18 cellular contexts compared by ENCODE assay signal in the genomic region with DNA sequence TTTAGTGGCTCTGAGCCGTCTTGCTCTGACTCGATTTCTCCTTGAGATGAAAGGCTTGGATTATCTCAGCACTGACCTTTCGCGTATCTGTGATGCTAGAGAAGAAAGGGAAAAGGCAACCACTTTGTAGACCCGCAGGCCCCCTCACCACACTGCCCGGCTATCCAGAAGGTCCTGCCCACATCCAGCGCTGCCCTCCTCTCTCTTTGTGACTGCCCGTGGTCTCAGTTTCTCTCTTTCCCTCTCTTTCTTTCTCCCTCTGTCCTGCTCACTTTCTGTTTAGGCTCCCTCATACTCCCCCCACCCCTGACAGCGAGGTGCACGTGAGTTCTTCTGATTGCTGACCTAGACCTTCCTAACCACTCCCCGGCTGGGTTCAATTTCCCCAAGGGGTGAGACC. TPM values are rescaled to one million over a fixed set of nuclear protein-coding genes. Genes with fewer than 3 reads are reported as not detected.
DNase-seq lines count a peak whose midpoint lies in the region; ATAC-seq and TF ChIP-seq lines count a peak whose summit lies in the region.
"Had no signal": no experiment of that assay in that cellular context is flagged by ENCODE, and none has a peak within 500 bp of the region (broad histone marks: within the 10 kb centered on the region; RNA-seq: fewer than 3 reads in every experiment).

No MANE protein-coding gene starts in this region.

- H3K4me3 Mint-ChIP-seq in activated naive CD4-positive, alpha-beta T cell treated with anti-CD3 and anti-CD28 coated beads for 36 hours: peak overlapping the region; percentile 62
- H3K4me3 Mint-ChIP-seq in central memory CD8-positive, alpha-beta T cell: peak overlapping the region; percentile 56
- H3K4me3 Mint-ChIP-seq in stimulated activated naive CD8-positive, alpha-beta T cell treated with anti-CD3 and anti-CD28 coated beads, Interleukin-15, Interleukin-2, amounts not matched to agents 100 ng/mL and 50 ng/mL, for 24 hours: peak overlapping the region; percentile 82

- no peaks in the 10 kb centered on the region for H3K9me2 ChIP-seq in PC-9 (ENCODE audit: insufficient read depth)

- H3K9me3 ChIP-seq in PC-9 (ENCODE audit: insufficient read depth, low read depth) (no peaks in the 10 kb centered on the region), spleen (no peaks in the 10 kb centered on the region), MG63 (no peaks in the 10 kb centered on the region)
- H3K9me3 ChIP-seq: right atrium auricular region, suprapubic skin had no signal

- WGBS in spleen, 5 donors: 51 to 77% (median 66%) methylated on average over 11 of the region's 11 CpGs

- H3K27ac Mint-ChIP-seq in activated naive CD4-positive, alpha-beta T cell treated with anti-CD3 and anti-CD28 coated beads for 36 hours: peak overlapping the region; percentile 100
- H3K27ac Mint-ChIP-seq in central memory CD8-positive, alpha-beta T cell (ENCODE audit: low read depth): peak overlapping the region; percentile 82
- peak overlapping the region; percentile 98 for H3K27ac Mint-ChIP-seq in stimulated activated naive CD8-positive, alpha-beta T cell treated with anti-CD3 and anti-CD28 coated beads, Interleukin-15, Interleukin-2, amounts not matched to agents 100 ng/mL and 50 ng/mL, for 24 hours
- H3K27ac Mint-ChIP-seq: WTC11 had no signal

- no peaks in the 10 kb centered on the region for H4K20me1 ChIP-seq in PC-9 (ENCODE audit: insufficient read depth)

- POLR2A ChIA-PET in PC-9 (lab: Charles Lee; ENCODE audit: unreplicated experiment): no interaction called here

- H3K79me2 ChIP-seq in PC-9 (ENCODE audit: low read depth): no peaks in the 10 kb centered on the region

- peaks cover 45% of the 10 kb centered on the region for H3K4me1 ChIP-seq in PC-9 (replicated peaks; ENCODE audit: insufficient read depth)
- H3K4me1 ChIP-seq in spleen: peaks cover 6 to 74% (median 68%) of the 10 kb centered on the region in 6 donors
- H3K4me1 ChIP-seq: foreskin keratinocyte had no signal

- H3K4me2 ChIP-seq in PC-9: peak overlapping the region; percentile 70

- H3K36me3 ChIP-seq in PC-9 (ENCODE audit: low read depth) (no peaks in the 10 kb centered on the region), spleen (no peaks in the 10 kb centered on the region), MG63 (no peaks in the 10 kb centered on the region)
- H3K36me3 ChIP-seq: right atrium auricular region, suprapubic skin had no signal

- intact Hi-C loops in activated naive CD4-positive, alpha-beta T cell treated with anti-CD3 and anti-CD28 coated beads for 36 hours (cut with micrococcal nuclease): loop anchor here (10.0 kb wide), 1 partner anchor 515 kb away; the partner anchor contains the start of gene MYL4
- intact Hi-C loops in PC-9 (cut with micrococcal nuclease; ENCODE audit: unreplicated experiment) (no loop called here), spleen (cut with DNase I; ENCODE audit: low total_unique reads) (no loop called here)

- no peak overlapping the region for H2AFZ ChIP-seq in PC-9

- no peaks in the 10 kb centered on the region for H3K27me3 Mint-ChIP-seq in activated naive CD4-positive, alpha-beta T cell treated with anti-CD3 and anti-CD28 coated beads for 36 hours (ENCODE audit: low read depth)
- no peaks in the 10 kb centered on the region for H3K27me3 Mint-ChIP-seq in central memory CD8-positive, alpha-beta T cell
- no peaks in the 10 kb centered on the region for H3K27me3 Mint-ChIP-seq in stimulated activated naive CD8-positive, alpha-beta T cell treated with anti-CD3 and anti-CD28 coated beads, Interleukin-15, Interleukin-2, amounts not matched to agents 100 ng/mL and 50 ng/mL, for 24 hours

- H3K27me3 ChIP-seq in PC-9 (ENCODE audit: insufficient read depth, low read depth) (peaks cover 2% of the 10 kb centered on the region; the same call in 1 of the 2 replicates), spleen (replicated peaks in 1 of 7) (peaks cover 0 to 70% (median 35%) of the 10 kb centered on the region in 7 donors), MG63 (no peaks in the 10 kb centered on the region; the same call in 1 of the 2 replicates)

- H3K4me3 ChIP-seq in PC-9 (no peak overlapping the region), spleen (no peak overlapping the region), MG63 (no peak overlapping the region)
- H3K4me3 ChIP-seq: right atrium auricular region, suprapubic skin had no signal

- H3K27ac ChIP-seq in PC-9: no peak overlapping the region
- peak overlapping the region in 3 of 8 donors; percentile 34 to 80 (median 61) for H3K27ac ChIP-seq in spleen
- H3K27ac ChIP-seq: coronary artery, foreskin keratinocyte, right atrium auricular region, suprapubic skin had no signal

- BruUV-seq in PC-9 (replicated peaks; lab: Mats Ljungman, UMichigan): no TSS peak

- CTCF ChIA-PET in activated naive CD4-positive, alpha-beta T cell treated with anti-CD3 and anti-CD28 coated beads for 36 hours (lab: Charles Lee): interaction anchor here (2.1 to 6.4 kb wide), 4 partner anchors 10 to 21 kb away, joined by 7 to 128 read pairs (median 54); partner anchors contain the start of gene TBX21
- CTCF ChIA-PET in PC-9 (lab: Charles Lee): no interaction called here

- no peaks in the 10 kb centered on the region for H3K36me3 Mint-ChIP-seq in activated naive CD4-positive, alpha-beta T cell treated with anti-CD3 and anti-CD28 coated beads for 36 hours (ENCODE audit: low read depth)
- no peaks in the 10 kb centered on the region for H3K36me3 Mint-ChIP-seq in central memory CD8-positive, alpha-beta T cell (ENCODE audit: insufficient read depth)
- no peaks in the 10 kb centered on the region for H3K36me3 Mint-ChIP-seq in stimulated activated naive CD8-positive, alpha-beta T cell treated with anti-CD3 and anti-CD28 coated beads, Interleukin-15, Interleukin-2, amounts not matched to agents 100 ng/mL and 50 ng/mL, for 24 hours (ENCODE audit: low read depth)
- H3K36me3 Mint-ChIP-seq: IgD-negative memory B cell, WTC11 had no signal

- H3K4me1 Mint-ChIP-seq in activated naive CD4-positive, alpha-beta T cell treated with anti-CD3 and anti-CD28 coated beads for 36 hours (ENCODE audit: low read depth): peaks cover 96% of the 10 kb centered on the region
- H3K4me1 Mint-ChIP-seq in central memory CD8-positive, alpha-beta T cell: peaks cover 79% of the 10 kb centered on the region
- H3K4me1 Mint-ChIP-seq in stimulated activated naive CD8-positive, alpha-beta T cell treated with anti-CD3 and anti-CD28 coated beads, Interleukin-15, Interleukin-2, amounts not matched to agents 100 ng/mL and 50 ng/mL, for 24 hours (ENCODE audit: low read depth): peaks cover 95% of the 10 kb centered on the region

- H3K9me3 Mint-ChIP-seq in activated naive CD4-positive, alpha-beta T cell treated with anti-CD3 and anti-CD28 coated beads for 36 hours: no peaks in the 10 kb centered on the region
- H3K9me3 Mint-ChIP-seq in central memory CD8-positive, alpha-beta T cell: no peaks in the 10 kb centered on the region
- no peaks in the 10 kb centered on the region for H3K9me3 Mint-ChIP-seq in stimulated activated naive CD8-positive, alpha-beta T cell treated with anti-CD3 and anti-CD28 coated beads, Interleukin-15, Interleukin-2, amounts not matched to agents 100 ng/mL and 50 ng/mL, for 24 hours
- H3K9me3 Mint-ChIP-seq: IgD-negative memory B cell, WTC11 had no signal

- no peak for ATAC-seq in central memory CD8-positive, alpha-beta T cell (replicated peaks; ENCODE audit: extremely low read depth, poor library complexity, severe bottlenecking)
- ATAC-seq in GM18870 (IDR thresholded peaks at IDR 0.05; ENCODE audit: unreplicated experiment): no peak
- ATAC-seq: left colon had no signal

- DNase-seq in activated naive CD4-positive, alpha-beta T cell treated with anti-CD3 and anti-CD28 coated beads for 36 hours: peak; percentile 30
- DNase-seq in activated naive CD4-positive, alpha-beta T cell (lab: John Stamatoyannopoulos, UW): no peak
- DNase-seq in PC-9 (no peak), spleen (no peak), MG63 (no peak)
- DNase-seq in central memory CD8-positive, alpha-beta T cell (ENCODE audit: low spot score in 2 of 2): no peak
- DNase-seq: left colon, midbrain, NCI-H187 treated with DMSO at 0.1 percent for 48 hours, NCI-H446 treated with DMSO at 0.1 percent for 48 hours had no signal

- no peak for TF ChIP-seq POLR2A in spleen (IDR thresholded peaks at IDR 0.05)

- no peak for TF ChIP-seq CTCF in PC-9 (conservative IDR thresholded peaks at IDR 0.05)
- no peak for TF ChIP-seq CTCF in spleen (IDR thresholded peaks at IDR 0.05 in 8 of 11, conservative IDR thresholded peaks at IDR 0.05 in 3 of 11)

- H3F3A ChIP-seq in PC-9 (ENCODE audit: insufficient read depth, low read depth): peaks cover 17% of the 10 kb centered on the region

RNA-seq across cellular contexts. Expression of gene TBX21, which starts 12.8 kb away (rescaled TPM):
- 10 to 100 TPM; 50.6 to 52.3 TPM for total RNA-seq in activated naive CD4-positive, alpha-beta T cell treated with anti-CD3 and anti-CD28 coated beads for 36 hours
- total RNA-seq in PC-9 (2021) (not detected in 2 replicates), spleen (10 to 100 TPM; 10.4 to 21.7 (median 12.2) TPM)
- 1 to 10 TPM; 2.6 to 8.3 (median 3.8) TPM for polyA plus RNA-seq in spleen
- total RNA-seq in MG63 (2014; rRNA removed; shearing (Covaris generic); ENCODE audit: low replicate concordance): not detected in 2 replicates
- total RNA-seq: foreskin keratinocyte had no signal
- polyA plus RNA-seq: foreskin keratinocyte had no signal

RNA-seq across cellular contexts. Expression of gene TBKBP1, which starts 26.2 kb away (rescaled TPM):
- 10 to 100 TPM; 19.5 to 19.7 TPM for total RNA-seq in activated naive CD4-positive, alpha-beta T cell treated with anti-CD3 and anti-CD28 coated beads for 36 hours
- total RNA-seq in PC-9 (2021): 3.3 and 4.9 TPM in 2 replicates
- total RNA-seq in spleen: 10 to 100 TPM; 11.6 to 28.0 (median 19.6) TPM
- polyA plus RNA-seq in spleen: 10 to 100 TPM in 2 of 3 donors, 1 to 10 TPM in 1; 3.8 to 25.7 (median 10.2) TPM
- 8.4 and 18.7 TPM in 2 replicates for total RNA-seq in MG63 (2014; rRNA removed; shearing (Covaris generic); ENCODE audit: low replicate concordance)

Comparison
In these comparisons a context has a peak if more than half of its experiments do, and no peak if none do; other contexts are left out.
1. RNA of gene TBX21, which starts 12.8 kb away (total RNA-seq): 50.6 to 52.3 TPM in activated naive CD4-positive, alpha-beta T cell treated with anti-CD3 and anti-CD28 coated beads for 36 hours and 10.4 to 21.7 TPM in spleen; not detected in PC-9 and not detected in MG63; every median in the first group is over 10 times any median in the second.
2. Peak in every context shown above with its lines, with median percentiles within 50 percentile points of each other: H3K27ac Mint-ChIP-seq and H3K4me3 Mint-ChIP-seq.